In genomic region chr5:72624641-72625236, GRCh38 we compare ENCODE assay signal across 13 cellular contexts.
A peak's percentile ranks its signal among the peaks of the same experiment; 100 is the strongest.
DNase-seq lines count a peak whose midpoint lies in the region; ATAC-seq and TF ChIP-seq lines count a peak whose summit lies in the region.
"Had no signal": no experiment of that assay in that cellular context is flagged by ENCODE, and none has a peak within 500 bp of the region (broad histone marks: within the 10 kb centered on the region; RNA-seq: fewer than 3 reads in every experiment).

No MANE protein-coding gene starts in this region.

- peaks cover 0 to 19% (median 3%) of the 10 kb centered on the region in 4 donors for H3K4me1 ChIP-seq in transverse colon
- H3K4me1 ChIP-seq: suprapubic skin had no signal

- H3K9me3 Mint-ChIP-seq in HFFc6 = no peaks in the 10 kb centered on the region
- H3K9me3 Mint-ChIP-seq: activated CD8-positive, alpha-beta T cell treated with anti-CD3 and anti-CD28 coated beads for 36 hours had no signal

- peaks cover 9% of the 10 kb centered on the region; the same call in 1 of the 2 replicates for H3K36me3 Mint-ChIP-seq in HFFc6 (ENCODE audit: low read depth)
- H3K36me3 Mint-ChIP-seq: activated naive CD8-positive, alpha-beta T cell had no signal

- no peaks in the 10 kb centered on the region for H3K27me3 Mint-ChIP-seq in HFFc6 (ENCODE audit: insufficient read depth)

- peak overlapping the region; percentile 27 to 67 (median 56) for H3K27ac ChIP-seq in transverse colon
- H3K27ac ChIP-seq: suprapubic skin had no signal

- ATAC-seq in HG02759 (IDR thresholded peaks at IDR 0.05; ENCODE audit: unreplicated experiment) = no peak
- ATAC-seq: activated CD8-positive, alpha-beta T cell treated with anti-CD3 and anti-CD28 coated beads for 36 hours had no signal

- no peak for TF ChIP-seq POLR2A in transverse colon (IDR thresholded peaks at IDR 0.05)

- DNase-seq in HFFc6 = peak; percentile 65
- peak; percentile 53 for DNase-seq in astrocyte of the spinal cord (ENCODE audit: low read depth, low spot score)
- DNase-seq in kidney glomerular epithelial cell (lab: John Stamatoyannopoulos, UW) = peak; percentile 25
- DNase-seq in transverse colon = no peak
- DNase-seq in LoVo (ENCODE audit: low spot score) = no peak
- no peak for DNase-seq in activated CD4-positive, alpha-beta T cell treated with anti-CD3 and anti-CD28 coated beads for 1 hour
- DNase-seq: activated CD8-positive, alpha-beta T cell treated with anti-CD3 and anti-CD28 coated beads for 36 hours; DMS79; KG1; NCI-H526 had no signal

- no peaks in the 10 kb centered on the region for H3K27me3 ChIP-seq in transverse colon
- H3K27me3 ChIP-seq: suprapubic skin had no signal

- H3K4me3 Mint-ChIP-seq in HFFc6 = peak overlapping the region; percentile 81
- H3K4me3 Mint-ChIP-seq: activated CD8-positive, alpha-beta T cell treated with anti-CD3 and anti-CD28 coated beads for 36 hours; activated naive CD8-positive, alpha-beta T cell had no signal

- no peaks in the 10 kb centered on the region for H3K9me3 ChIP-seq in transverse colon
- H3K9me3 ChIP-seq: suprapubic skin had no signal

- peaks cover 66% of the 10 kb centered on the region for H3K4me1 Mint-ChIP-seq in HFFc6 (ENCODE audit: low read depth)

- H3K27ac Mint-ChIP-seq in HFFc6 = peak overlapping the region; percentile 78
- H3K27ac Mint-ChIP-seq: activated CD8-positive, alpha-beta T cell treated with anti-CD3 and anti-CD28 coated beads for 36 hours; activated naive CD8-positive, alpha-beta T cell had no signal

- H3K36me3 ChIP-seq in transverse colon = no peaks in the 10 kb centered on the region
- H3K36me3 ChIP-seq: suprapubic skin had no signal

- WGBS in transverse colon (ENCODE audit: low coverage in 1 of 2), 2 donors = 43 to 56% methylated on average over 1 to 5 of the region's 5 CpGs

- H3K4me3 ChIP-seq in astrocyte of the spinal cord (ENCODE audit: low read depth, low read length) (no peak overlapping the region), transverse colon (no peak overlapping the region)
- H3K4me3 ChIP-seq: suprapubic skin had no signal

- in situ Hi-C loops in astrocyte of the spinal cord (cut with HindIII; ENCODE audit: low sequenced_read_pairs) (no loop called here), transverse colon (cut with MboI; ENCODE audit: low pct_ligation_motif_present in 1 of 4, low pct_unique_long_range_greater_than_20kb in 1 of 4, low sequenced_read_pairs in 3 of 4) (loop anchor here in 2 of 4 donors (25.0 kb wide), 2 partner anchors 188 to 213 kb away; partner anchors contain the start of gene TNPO1 (in 1 of the 2))

- intact Hi-C loops in transverse colon (cut with DNase I; ENCODE audit: low total_unique reads) = no loop called here

- no peak for TF ChIP-seq CTCF in HFFc6 (IDR thresholded peaks at IDR 0.05)
- TF ChIP-seq CTCF in astrocyte of the spinal cord (IDR thresholded peaks at IDR 0.05; ENCODE audit: low read depth, low read length) = no peak
- no peak for TF ChIP-seq CTCF in transverse colon (IDR thresholded peaks at IDR 0.05)

- no peak for TF ChIP-seq EP300 in transverse colon (IDR thresholded peaks at IDR 0.05; ENCODE audit: low read depth)

Comparison
In these comparisons a context has a peak if more than half of its experiments do, and no peak if none do; other contexts are left out.
1. DNase-seq: peak in HFFc6 (single experiment), astrocyte of the spinal cord (single experiment) and kidney glomerular epithelial cell (single experiment); none in transverse colon (single experiment), LoVo (single experiment) and activated CD4-positive, alpha-beta T cell treated with anti-CD3 and anti-CD28 coated beads for 1 hour (single experiment).